Comparison of ENCODE assay signal across 8 cellular contexts in genomic region chr12:98998697-98999299, GRCh38.
DNase-seq lines count a peak whose midpoint lies in the region; ATAC-seq and TF ChIP-seq lines count a peak whose summit lies in the region.

No MANE protein-coding gene starts in this region.

- intact Hi-C loops in prostate gland (cut with DNase I): loop anchor here (5.0 kb wide), 1 partner anchor 301 kb away; no protein-coding TSS in a partner anchor

- H3K4me3 ChIP-seq in fibroblast of mammary gland (ENCODE audit: control insufficient read depth, low read depth, low read length) (no peak overlapping the region), prostate gland (no peak overlapping the region)

- WGBS in prostate gland: 18% methylated on average over 6 of the region's 6 CpGs

- ATAC-seq in GM21825 (IDR thresholded peaks at IDR 0.05; ENCODE audit: unreplicated experiment): peak; percentile 77

- H3K27me3 ChIP-seq in prostate gland (replicated peaks; ENCODE audit: insufficient read depth): no peaks in the 10 kb centered on the region

- TF ChIP-seq CTCF in fibroblast of mammary gland (conservative IDR thresholded peaks at IDR 0.05; ENCODE audit: control insufficient read depth, insufficient read depth, low read depth, low read length): peak; percentile 71
- peak in 3 of 4 experiments; percentile 49 to 73 (median 69) for TF ChIP-seq CTCF in prostate gland (IDR thresholded peaks at IDR 0.05)

- TF ChIP-seq RAD21 in Ishikawa (IDR thresholded peaks at IDR 0.05; ENCODE audit: low read depth): peak; percentile 90

- H3K9me3 ChIP-seq in prostate gland: no peaks in the 10 kb centered on the region

- no peaks in the 10 kb centered on the region for H3K4me1 ChIP-seq in prostate gland (replicated peaks)

- no peak overlapping the region for H3K27ac ChIP-seq in prostate gland

- H3K36me3 ChIP-seq in prostate gland: no peaks in the 10 kb centered on the region

- TF ChIP-seq POLR2A in prostate gland (IDR thresholded peaks at IDR 0.05): no peak

- no peak for TF ChIP-seq EP300 in Ishikawa (IDR thresholded peaks at IDR 0.05; ENCODE audit: borderline replicate concordance)

- DNase-seq in SIG-M5 treated with dmso at 0.1 percent for 504 hours (lab: John Stamatoyannopoulos, UW; ENCODE audit: unreplicated experiment) (peak; percentile 62), SIG-M5 (lab: John Stamatoyannopoulos, UW) (no peak), RPMI8226 (peak; percentile 53), fibroblast of mammary gland (ENCODE audit: low read depth) (peak; percentile 53), prostate gland (ENCODE audit: low spot score) (no peak)
- DNase-seq in stimulated activated CD4-positive, alpha-beta T cell treated with anti-CD3 and anti-CD28 coated beads, Interleukin-2, amount 100 ng/mL, for 24 hours: no peak

TF ChIP-seq in Ishikawa, 13 proteins besides CTCF, POLR2A, EP300 and RAD21:
- TF ChIP-seq USF1 (IDR thresholded peaks at IDR 0.05) (no peak), CREB1 (IDR thresholded peaks at IDR 0.05; ENCODE audit: low read depth) (no peak), YY1 (IDR thresholded peaks at IDR 0.05; ENCODE audit: low read depth) (no peak)

Comparison
In these comparisons a context has a peak if more than half of its experiments do, and no peak if none do; other contexts are left out.
1. DNase-seq: peak in SIG-M5 treated with dmso at 0.1 percent for 504 hours (single experiment), RPMI8226 (single experiment) and fibroblast of mammary gland (single experiment); none in SIG-M5 (single experiment), prostate gland (single experiment) and stimulated activated CD4-positive, alpha-beta T cell treated with anti-CD3 and anti-CD28 coated beads, Interleukin-2, amount 100 ng/mL, for 24 hours (0 of 2).